In the genomic region with DNA sequence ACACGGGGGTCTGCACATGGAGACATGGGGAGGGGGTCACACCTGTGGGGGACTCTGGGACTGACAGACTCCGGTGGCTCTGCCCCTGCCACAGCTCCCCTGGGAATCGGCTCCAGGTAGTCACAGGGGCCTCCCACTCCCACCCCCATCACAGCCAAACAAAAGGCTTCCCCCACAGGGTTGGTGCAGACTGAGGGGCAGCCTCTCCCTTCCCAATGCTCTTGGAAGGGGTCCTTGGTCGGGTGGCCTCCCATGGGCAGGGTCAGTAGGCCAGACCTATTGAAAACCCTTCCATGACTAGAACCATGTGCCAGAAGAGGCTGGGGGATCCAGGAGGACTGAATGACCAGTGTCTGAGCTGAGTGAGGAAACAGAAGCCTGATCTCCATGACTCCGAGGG, we compare ENCODE assay signal across 11 cellular contexts. TPM values are rescaled to one million over a fixed set of nuclear protein-coding genes. Genes with fewer than 3 reads are reported as not detected.
DNase-seq lines count a peak whose midpoint lies in the region; TF ChIP-seq lines count a peak whose summit lies in the region.
"Had no signal": no experiment of that assay in that cellular context is flagged by ENCODE, and none has a peak within 500 bp of the region (broad histone marks: within the 10 kb centered on the region; RNA-seq: fewer than 3 reads in every experiment).

No MANE protein-coding gene starts in this region.

- peak overlapping the region; percentile 83 for H3K4me3 Mint-ChIP-seq in activated naive CD4-positive, alpha-beta T cell treated with anti-CD3 and anti-CD28 coated beads, Interleukin-2, amount 50 U/mL, for 24 hours
- no peak overlapping the region for H3K4me3 Mint-ChIP-seq in progenitor cell of endocrine pancreas (ENCODE audit: low read depth)

- DNase-seq in activated naive CD4-positive, alpha-beta T cell treated with Interleukin-2 at 50 U/mL for 16 hours, result no peak
- DNase-seq in ascending aorta (ENCODE audit: low spot score in 2 of 2) (no peak), transverse colon (no peak), trophoblast cell (no peak), progenitor cell of endocrine pancreas (ENCODE audit: low spot score, unreplicated experiment) (no peak), hypothalamus (lab: John Stamatoyannopoulos, UW) (no peak)
- DNase-seq: activated effector memory CD4-positive, alpha-beta T cell treated with Interleukin-2 at 50 U/mL for 16 hours had no signal

- H3K9ac ChIP-seq in mucosa of rectum (ENCODE audit: low read depth in 1 of 2, low read length in 2 of 2), result no peak overlapping the region
- no peak overlapping the region for H3K9ac ChIP-seq in trophoblast cell (ENCODE audit: low read length)

- H3K27me3 ChIP-seq in ascending aorta (no peaks in the 10 kb centered on the region), mucosa of rectum (ENCODE audit: control insufficient read depth in 2 of 2, insufficient read depth in 2 of 2, low read length in 2 of 2) (no peaks in the 10 kb centered on the region), transverse colon (no peaks in the 10 kb centered on the region), trophoblast cell (ENCODE audit: insufficient read depth, low read length) (no peaks in the 10 kb centered on the region)

- H3K23ac ChIP-seq in trophoblast cell (ENCODE audit: low read length), result no peak overlapping the region

- no peak overlapping the region for H2AK5ac ChIP-seq in trophoblast cell (ENCODE audit: low read length)

- intact Hi-C loops in ascending aorta (cut with DNase I) (no loop called here), transverse colon (cut with DNase I; ENCODE audit: low total_unique reads) (no loop called here)

- WGBS in transverse colon (ENCODE audit: low coverage in 1 of 2), 2 donors, result 90% methylated on average over 4 of the region's 5 CpGs; no CpG with 5 or more reads in 1 of the 2 donors
- WGBS in trophoblast cell (ENCODE audit: extremely low coverage, insufficient coverage, insufficient read length), result no CpG with 5 or more reads among the region's 5 CpGs

- no peak overlapping the region for H3K4ac ChIP-seq in trophoblast cell (ENCODE audit: low read depth, low read length)

- H2BK12ac ChIP-seq in trophoblast cell (ENCODE audit: low read length), result no peak overlapping the region

- TF ChIP-seq CTCF in ascending aorta (IDR thresholded peaks at IDR 0.05) (no peak), transverse colon (IDR thresholded peaks at IDR 0.05) (no peak), progenitor cell of endocrine pancreas (IDR thresholded peaks at IDR 0.05; ENCODE audit: unreplicated experiment) (no peak)

- H3K18ac ChIP-seq in trophoblast cell (ENCODE audit: low read length), result no peak overlapping the region

- no peaks in the 10 kb centered on the region for H3K9me3 Mint-ChIP-seq in activated naive CD4-positive, alpha-beta T cell treated with anti-CD3 and anti-CD28 coated beads, Interleukin-2, amount 50 U/mL, for 24 hours
- no peaks in the 10 kb centered on the region for H3K9me3 Mint-ChIP-seq in progenitor cell of endocrine pancreas (ENCODE audit: low read depth)

- no peaks in the 10 kb centered on the region for H3K27me3 Mint-ChIP-seq in activated naive CD4-positive, alpha-beta T cell treated with anti-CD3 and anti-CD28 coated beads, Interleukin-2, amount 50 U/mL, for 24 hours
- no peaks in the 10 kb centered on the region for H3K27me3 Mint-ChIP-seq in progenitor cell of endocrine pancreas

- H4K12ac ChIP-seq in trophoblast cell (ENCODE audit: low read depth, low read length), result no peak overlapping the region

- no peak overlapping the region for H2BK120ac ChIP-seq in trophoblast cell (ENCODE audit: insufficient read depth, low read length, poor library complexity)

- peaks cover 14 to 15% of the 10 kb centered on the region in 2 donors for H3K36me3 ChIP-seq in ascending aorta
- H3K36me3 ChIP-seq in mucosa of rectum (ENCODE audit: control insufficient read depth in 2 of 2, insufficient read depth in 2 of 2, low read length in 2 of 2), result peaks cover 0 to 10% of the 10 kb centered on the region in 2 donors
- H3K36me3 ChIP-seq in transverse colon, result no peaks in the 10 kb centered on the region
- H3K36me3 ChIP-seq in trophoblast cell (ENCODE audit: control insufficient read depth in 1 of 2, insufficient read depth in 2 of 2, low read length in 2 of 2), result no peaks in the 10 kb centered on the region

- H3K36me3 Mint-ChIP-seq in activated naive CD4-positive, alpha-beta T cell treated with anti-CD3 and anti-CD28 coated beads, Interleukin-2, amount 50 U/mL, for 24 hours, result no peaks in the 10 kb centered on the region
- peaks cover 6% of the 10 kb centered on the region for H3K36me3 Mint-ChIP-seq in progenitor cell of endocrine pancreas (ENCODE audit: insufficient read depth)

- H3K4me3 ChIP-seq in ascending aorta (no peak overlapping the region), mucosa of rectum (ENCODE audit: low read length in 2 of 2) (peak overlapping the region in 1 of 2 donors; percentile 48), transverse colon (no peak overlapping the region), trophoblast cell (ENCODE audit: low read depth, low read length) (no peak overlapping the region)

- H2BK5ac ChIP-seq in trophoblast cell (ENCODE audit: low read depth, low read length, poor library complexity), result no peak overlapping the region

- peaks cover 92% of the 10 kb centered on the region for H3K4me1 Mint-ChIP-seq in activated naive CD4-positive, alpha-beta T cell treated with anti-CD3 and anti-CD28 coated beads, Interleukin-2, amount 50 U/mL, for 24 hours
- peaks cover 11% of the 10 kb centered on the region for H3K4me1 Mint-ChIP-seq in progenitor cell of endocrine pancreas (ENCODE audit: low read depth)

- in situ Hi-C loops in transverse colon (cut with MboI; ENCODE audit: low pct_ligation_motif_present in 1 of 4, low pct_unique_long_range_greater_than_20kb in 1 of 4, low sequenced_read_pairs in 3 of 4), result no loop called here

- H4K8ac ChIP-seq in trophoblast cell (ENCODE audit: low read depth, low read length), result no peak overlapping the region

- H3K4me2 ChIP-seq in trophoblast cell (ENCODE audit: low read length), result no peak overlapping the region

- peaks cover 9% of the 10 kb centered on the region for H3K79me1 ChIP-seq in trophoblast cell (ENCODE audit: low read length)

- peak overlapping the region; percentile 98 to 99 for H3K27ac ChIP-seq in ascending aorta
- H3K27ac ChIP-seq in mucosa of rectum (ENCODE audit: low read depth in 2 of 2, low read length in 2 of 2), result peak overlapping the region; percentile 49 to 90
- peak overlapping the region; percentile 72 to 99 (median 88) for H3K27ac ChIP-seq in transverse colon
- H3K27ac ChIP-seq in trophoblast cell (ENCODE audit: low read depth, low read length), result no peak overlapping the region

- no peak overlapping the region for H2AFZ ChIP-seq in trophoblast cell (ENCODE audit: insufficient read depth, low read length, poor library complexity)

- peaks cover 2% of the 10 kb centered on the region for H3K79me2 ChIP-seq in trophoblast cell (ENCODE audit: control insufficient read depth, insufficient read depth, low read length, poor library complexity)

- H3K14ac ChIP-seq in trophoblast cell (ENCODE audit: low read length), result no peak overlapping the region

- TF ChIP-seq POLR2A in transverse colon (IDR thresholded peaks at IDR 0.05), result no peak

- H3K9me3 ChIP-seq in ascending aorta, result no peaks in the 10 kb centered on the region
- no peaks in the 10 kb centered on the region for H3K9me3 ChIP-seq in mucosa of rectum (ENCODE audit: control insufficient read depth in 2 of 2, low read length in 2 of 2)
- H3K9me3 ChIP-seq in transverse colon, result no peaks in the 10 kb centered on the region
- H3K9me3 ChIP-seq in trophoblast cell (ENCODE audit: insufficient read depth, low read depth, low read length), result peaks cover 2% of the 10 kb centered on the region

- H4K91ac ChIP-seq in trophoblast cell (ENCODE audit: low read depth, low read length), result no peak overlapping the region

- peak overlapping the region; percentile 89 for H3K27ac Mint-ChIP-seq in activated naive CD4-positive, alpha-beta T cell treated with anti-CD3 and anti-CD28 coated beads, Interleukin-2, amount 50 U/mL, for 24 hours
- H3K27ac Mint-ChIP-seq in progenitor cell of endocrine pancreas, result no peak overlapping the region

- TF ChIP-seq EP300 in transverse colon (IDR thresholded peaks at IDR 0.05; ENCODE audit: low read depth), result no peak

- peaks cover 15 to 32% of the 10 kb centered on the region in 2 donors for H3K4me1 ChIP-seq in ascending aorta
- H3K4me1 ChIP-seq in mucosa of rectum (ENCODE audit: control insufficient read depth in 2 of 2, insufficient read depth in 2 of 2, low read length in 2 of 2), result peaks cover 52 to 60% of the 10 kb centered on the region in 2 donors
- H3K4me1 ChIP-seq in transverse colon, result peaks cover 32 to 86% (median 41%) of the 10 kb centered on the region in 4 donors
- H3K4me1 ChIP-seq in trophoblast cell (ENCODE audit: control insufficient read depth in 1 of 2, insufficient read depth in 2 of 2, low read length in 2 of 2), result peaks cover 24 to 27% of the 10 kb centered on the region in 2 experiments

RNA-seq across cellular contexts. Expression of a gene that starts 28.7 kb away (rescaled TPM):
- 21.5 TPM for total RNA-seq in ascending aorta
- 10 to 100 TPM; 15.7 to 20.6 (median 16.6) TPM for total RNA-seq in transverse colon
- polyA plus RNA-seq in trophoblast cell (2013), result 3.4 and 3.7 TPM in 2 replicates
- total RNA-seq in progenitor cell of endocrine pancreas, result 16.1 and 17.5 TPM in 2 replicates

RNA-seq across cellular contexts. Expression of a gene that starts 31.1 kb away (rescaled TPM):
- total RNA-seq in ascending aorta, result not detected
- total RNA-seq in transverse colon, result 100 to 1,000 TPM in 1 of 4 donors, 10 to 100 TPM in 3; 25.3 to 108 (median 39.1) TPM
- 27.2 and 28.1 TPM in 2 replicates for polyA plus RNA-seq in trophoblast cell (2013)
- 35.6 and 38.1 TPM in 2 replicates for total RNA-seq in progenitor cell of endocrine pancreas

RNA-seq across cellular contexts. Expression of a gene that starts 45.0 kb away (rescaled TPM):
- total RNA-seq in ascending aorta (not detected), transverse colon (10 to 100 TPM in 1 of 4 donors, 1 to 10 TPM in 2, not detected in 1; 2.0 to 34.2 (median 4.0) TPM), progenitor cell of endocrine pancreas (8.8 and 9.0 TPM in 2 replicates)
- polyA plus RNA-seq in trophoblast cell (2013), result 1.4 TPM in 2 replicates

RNA-seq across cellular contexts. Expression of a gene that starts 58.0 kb away (rescaled TPM):
- total RNA-seq in ascending aorta (not detected), transverse colon (under 1 TPM in 1 of 4 donors, not detected in 3; 0.48 TPM), progenitor cell of endocrine pancreas (0.58 TPM in 1 of 2 replicates, not detected in the other)
- not detected in 2 replicates for polyA plus RNA-seq in trophoblast cell (2013)
- total RNA-seq: NCI-H460, renal cortical epithelial cell had no signal

Comparison
In these comparisons a context has a peak if more than half of its experiments do, and no peak if none do; other contexts are left out.
1. RNA of a gene that starts 31.1 kb away (total RNA-seq): 25.3 to 108 TPM in transverse colon and 35.6 to 38.1 TPM in progenitor cell of endocrine pancreas; not detected in ascending aorta (single experiment); every median in the first group is over 10 times any median in the second.